Comparison of ENCODE assay signal across 8 cellular contexts in the genomic region with DNA sequence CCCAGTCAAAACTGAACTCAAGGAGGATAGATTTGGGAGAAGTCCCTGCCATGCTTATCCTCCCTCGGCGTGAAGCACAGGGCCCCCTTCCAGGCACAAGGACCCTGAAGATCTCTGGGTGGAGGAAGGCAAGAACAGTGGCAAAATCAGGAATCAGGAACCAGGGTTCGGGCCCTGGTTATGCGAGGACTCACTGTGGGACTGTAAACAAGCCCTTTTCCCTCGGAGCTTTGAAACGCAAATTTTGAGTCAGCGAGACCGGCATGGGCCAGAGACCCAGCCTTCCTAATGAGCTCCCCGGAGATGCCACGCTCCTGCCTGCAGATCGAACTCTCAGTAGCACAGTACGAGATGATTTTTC.
A peak's percentile ranks its signal among the peaks of the same experiment; 100 is the strongest.
DNase-seq lines count a peak whose midpoint lies in the region; ATAC-seq and TF ChIP-seq lines count a peak whose summit lies in the region.

No MANE protein-coding gene starts in this region.

- DNase-seq in GM12864 (ENCODE audit: low read depth) = no peak
- no peak for DNase-seq in Panc1 (ENCODE audit: low read depth, low spot score)
- DNase-seq in glutamatergic neuron = peak; percentile 48
- DNase-seq in gastrocnemius medialis = no peak
- DNase-seq in RWPE1 (ENCODE audit: low spot score) = no peak

- TF ChIP-seq CTCF in GM12864 (IDR thresholded peaks at IDR 0.05; ENCODE audit: low read depth, low read length, missing control alignments) (no peak), Panc1 (IDR thresholded peaks at IDR 0.05) (no peak), glutamatergic neuron (IDR thresholded peaks at IDR 0.05; ENCODE audit: partially characterized antibody, unreplicated experiment) (no peak), gastrocnemius medialis (IDR thresholded peaks at IDR 0.05 in 4 of 5, conservative IDR thresholded peaks at IDR 0.05 in 1 of 5) (no peak), RWPE1 (conservative IDR thresholded peaks at IDR 0.05; ENCODE audit: low read depth) (no peak)

- H3K27me3 ChIP-seq in Panc1 (ENCODE audit: control insufficient read depth, insufficient read depth, low read length) = no peaks in the 10 kb centered on the region
- no peaks in the 10 kb centered on the region for H3K27me3 ChIP-seq in gastrocnemius medialis

- in situ Hi-C loops in Panc1 (cut with HindIII; ENCODE audit: low pct_unique_long_range_greater_than_20kb, low sequenced_read_pairs) (no loop called here), gastrocnemius medialis (cut with MboI; ENCODE audit: low sequenced_read_pairs in 4 of 4) (no loop called here)

- BruUV-seq in Panc1 (replicated peaks; lab: Mats Ljungman, UMichigan) = no TSS peak

- no peaks in the 10 kb centered on the region for H3K9me3 ChIP-seq in Panc1 (ENCODE audit: control insufficient read depth, insufficient read depth, low read depth, low read length)
- H3K9me3 ChIP-seq in gastrocnemius medialis = no peaks in the 10 kb centered on the region

- intact Hi-C loops in Panc1 (cut with micrococcal nuclease; ENCODE audit: unreplicated experiment) (no loop called here), gastrocnemius medialis (cut with DNase I; ENCODE audit: low total_unique reads) (loop anchor here (5.0 kb wide), 1 partner anchor 145 kb away; no protein-coding TSS in a partner anchor)

- no peaks in the 10 kb centered on the region for H3K36me3 Mint-ChIP-seq in glutamatergic neuron (ENCODE audit: unreplicated experiment)

- peak overlapping the region; percentile 22 for H3K27ac Mint-ChIP-seq in glutamatergic neuron (ENCODE audit: unreplicated experiment)

- H3K4me3 ChIP-seq in GM12864 (ENCODE audit: low read depth, low read length) = peak overlapping the region; percentile 37
- no peak overlapping the region for H3K4me3 ChIP-seq in Panc1 (ENCODE audit: low read depth in 2 of 2, low read length in 2 of 2)
- H3K4me3 ChIP-seq in gastrocnemius medialis = no peak overlapping the region

- H3K4me1 Mint-ChIP-seq in glutamatergic neuron (ENCODE audit: low read depth, unreplicated experiment) = peaks cover 30% of the 10 kb centered on the region

- H3K9me3 Mint-ChIP-seq in glutamatergic neuron (ENCODE audit: unreplicated experiment) = peaks cover 1% of the 10 kb centered on the region

- peak overlapping the region; percentile 27 for H3K4me3 Mint-ChIP-seq in glutamatergic neuron (ENCODE audit: unreplicated experiment)

- H3K36me3 ChIP-seq in Panc1 (ENCODE audit: control insufficient read depth, insufficient read depth, low read length) (no peaks in the 10 kb centered on the region), gastrocnemius medialis (no peaks in the 10 kb centered on the region)

- POLR2A ChIA-PET in Panc1 (lab: Charles Lee) = no interaction called here
- POLR2A ChIA-PET in RWPE1 (lab: Yijun Ruan, JAX; ENCODE audit: low non-redundant PET) = no interaction called here

- peak overlapping the region; percentile 60 for H3K27ac ChIP-seq in Panc1 (ENCODE audit: low read length)
- peak overlapping the region in 3 of 4 donors; percentile 6 to 62 (median 48) for H3K27ac ChIP-seq in gastrocnemius medialis
- H3K27ac ChIP-seq in RWPE1 = no peak overlapping the region

- ATAC-seq in Panc1 (no peak), gastrocnemius medialis (no peak), GM19395 (IDR thresholded peaks at IDR 0.05; ENCODE audit: unreplicated experiment) (no peak), HG02973 (IDR thresholded peaks at IDR 0.05; ENCODE audit: unreplicated experiment) (no peak), HG02798 (IDR thresholded peaks at IDR 0.05; ENCODE audit: poor library complexity, unreplicated experiment) (no peak)

- H3K4me1 ChIP-seq in Panc1 (ENCODE audit: control insufficient read depth, insufficient read depth, low read length) (peaks cover 9% of the 10 kb centered on the region), gastrocnemius medialis (peaks cover 9 to 37% of the 10 kb centered on the region in 2 donors)

- peaks cover 6% of the 10 kb centered on the region for H3K27me3 Mint-ChIP-seq in glutamatergic neuron (ENCODE audit: unreplicated experiment)

- CTCF ChIA-PET in Panc1 (lab: Charles Lee) (no interaction called here), RWPE1 (lab: Yijun Ruan, JAX) (no interaction called here)

- no peak for TF ChIP-seq POLR2A in gastrocnemius medialis (IDR thresholded peaks at IDR 0.05)
